8 cellular contexts compared by ENCODE assay signal in the genomic region with DNA sequence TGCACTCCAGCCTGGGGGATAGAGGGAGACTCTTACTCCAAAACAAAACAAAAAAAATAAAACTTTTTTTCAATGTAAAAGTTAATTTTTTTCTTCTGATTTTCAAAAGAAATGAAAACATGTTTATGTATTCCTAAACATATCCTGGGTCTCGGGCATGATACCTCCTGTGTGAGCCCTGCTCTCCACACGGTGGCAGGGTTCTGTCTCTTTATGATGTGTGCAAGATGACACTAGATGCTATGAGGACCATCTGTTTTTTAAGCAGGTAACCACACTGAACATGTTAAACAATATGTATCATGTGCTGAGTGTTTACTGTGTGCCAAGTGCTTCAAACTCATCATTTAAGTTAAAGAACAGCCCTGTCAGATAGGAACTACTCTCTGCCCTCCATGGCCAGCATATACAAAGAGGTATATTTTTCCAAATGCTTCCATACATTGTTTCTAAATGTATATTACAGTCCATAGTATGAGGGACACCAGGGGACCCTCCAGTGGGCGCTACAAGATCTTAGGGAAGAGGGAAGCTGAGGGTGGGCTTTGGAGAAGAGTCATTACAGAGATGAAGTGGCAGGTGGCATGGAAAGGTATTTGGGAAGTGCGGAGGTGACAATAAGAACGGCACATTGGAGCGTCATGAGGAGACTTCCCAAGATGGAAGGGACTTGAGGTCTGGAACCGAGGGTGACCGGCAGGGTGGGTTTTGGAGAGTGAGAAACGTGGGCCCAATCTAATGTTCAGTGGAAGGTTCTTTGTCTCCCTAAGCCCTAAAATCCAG. TPM values are rescaled to one million over a fixed set of nuclear protein-coding genes. Genes with fewer than 3 reads are reported as not detected.
DNase-seq lines count a peak whose midpoint lies in the region; ATAC-seq, FAIRE-seq and TF ChIP-seq lines count a peak whose summit lies in the region.

No MANE protein-coding gene starts in this region.

- no peaks in the 10 kb centered on the region for H4K20me1 ChIP-seq in HepG2 (ENCODE audit: insufficient read depth, low read length)

- H3K9me3 ChIP-seq in T-helper 17 cell (ENCODE audit: control insufficient read depth, low read length, poor library complexity, severe bottlenecking): no peaks in the 10 kb centered on the region
- no peaks in the 10 kb centered on the region for H3K9me3 ChIP-seq in HepG2 (ENCODE audit: low read length)
- no peaks in the 10 kb centered on the region for H3K9me3 ChIP-seq in pancreas
- no peaks in the 10 kb centered on the region for H3K9me3 ChIP-seq in transverse colon

- 38% methylated on average over 9 of the region's 9 CpGs for WGBS in HepG2 (ENCODE audit: low lambda C conversion rate)
- WGBS in pancreas, 2 donors: 60 to 71% methylated on average over 9 of the region's 9 CpGs
- 71 to 73% methylated on average over 9 of the region's 9 CpGs for WGBS in transverse colon (ENCODE audit: low coverage in 1 of 2), 2 donors

- H3K36me3 Mint-ChIP-seq in T-helper 17 cell (ENCODE audit: low read depth): no peaks in the 10 kb centered on the region

- no peaks in the 10 kb centered on the region for H3K79me2 ChIP-seq in HepG2 (ENCODE audit: insufficient read depth, low read length)

- H3K4me1 Mint-ChIP-seq in T-helper 17 cell: peaks cover 10% of the 10 kb centered on the region

- no peak for TF ChIP-seq EP300 in HepG2 (IDR thresholded peaks at IDR 0.05; ENCODE audit: low read depth in 2 of 2, low read length in 2 of 2)
- no peak for TF ChIP-seq EP300 in HepG2 (CRISPR knock-in tag; IDR thresholded peaks at IDR 0.05; ENCODE audit: borderline replicate concordance)
- TF ChIP-seq EP300 in transverse colon (IDR thresholded peaks at IDR 0.05; ENCODE audit: low read depth): no peak

- H3K4me1 ChIP-seq in HepG2 (ENCODE audit: insufficient read depth, low read length): peaks cover 16% of the 10 kb centered on the region
- H3K4me1 ChIP-seq in pancreas: peaks cover 0 to 8% (median 0%) of the 10 kb centered on the region in 3 donors
- H3K4me1 ChIP-seq in transverse colon: peaks cover 6 to 21% (median 15%) of the 10 kb centered on the region in 4 donors

- H3K4me3 Mint-ChIP-seq in T-helper 17 cell: no peak overlapping the region

- peak; percentile 77 for FAIRE-seq in GM12892 (lab: Jason Lieb, UNC)
- peak; percentile 91 for FAIRE-seq in HepG2 (lab: Jason Lieb, UNC)
- no peak for FAIRE-seq in pancreas (lab: Jason Lieb, UNC)

- H2AFZ ChIP-seq in HepG2 (ENCODE audit: low read length): no peak overlapping the region

- in situ Hi-C loops in HepG2 (cut with HindIII; ENCODE audit: extremely low pct_ligation_motif_present, low pct_unique_long_range_greater_than_20kb) (loop anchor here (5.0 kb wide), 2 partner anchors 180 to 255 kb away; no protein-coding TSS in a partner anchor), transverse colon (cut with MboI; ENCODE audit: low pct_ligation_motif_present in 1 of 4, low pct_unique_long_range_greater_than_20kb in 1 of 4, low sequenced_read_pairs in 3 of 4) (loop anchor here in 3 of 4 donors (5.0 to 25.0 kb wide), 4 partner anchors 105 to 185 kb away; no protein-coding TSS in a partner anchor)

- H3K27ac Mint-ChIP-seq in T-helper 17 cell: no peak overlapping the region

- TF ChIP-seq RAD21 in HepG2 (CRISPR knock-in tag; IDR thresholded peaks at IDR 0.05): no peak

- POLR2A ChIA-PET in HepG2 (lab: Yijun Ruan, JAX): no interaction called here

- no peak overlapping the region for H3K4me3 ChIP-seq in AG10803 (ENCODE audit: low read length)
- no peak overlapping the region for H3K4me3 ChIP-seq in NB4 (ENCODE audit: low read depth, low read length)
- no peak overlapping the region for H3K4me3 ChIP-seq in HepG2 (replicated peaks in 1 of 3; ENCODE audit: insufficient read depth in 1 of 3, low read depth in 2 of 3, low read length in 3 of 3)
- H3K4me3 ChIP-seq in pancreas: no peak overlapping the region
- no peak overlapping the region for H3K4me3 ChIP-seq in transverse colon

- ATAC-seq in T-helper 17 cell (peak; percentile 47), HepG2 (peak; percentile 88), pancreas (no peak)

- H3K36me3 ChIP-seq in HepG2 (replicated peaks in 1 of 2; ENCODE audit: control insufficient read depth in 1 of 2, insufficient read depth in 2 of 2, low read length in 2 of 2) (no peaks in the 10 kb centered on the region), pancreas (no peaks in the 10 kb centered on the region), transverse colon (no peaks in the 10 kb centered on the region)

- CTCF ChIA-PET in HepG2 (lab: Yijun Ruan, JAX; ENCODE audit: low intra/inter-chr PET ratio, low total read pairs): interaction anchor here (0.7 to 3.5 kb wide), 5 partner anchors 22 to 254 kb away, joined by 3 to 46 read pairs (median 5); no protein-coding TSS in a partner anchor

- H3K9ac ChIP-seq in HepG2 (ENCODE audit: insufficient read depth, low read depth, low read length): no peak overlapping the region

- intact Hi-C loops in HepG2 (cut with micrococcal nuclease; ENCODE audit: unreplicated experiment) (loop anchor here (1.0 to 5.0 kb wide), 3 partner anchors 120 to 254 kb away; a partner anchor contains a TSS), pancreas (cut with DNase I) (loop anchor here in 2 of 3 donors (5.0 to 10.0 kb wide), 2 partner anchors 178 to 180 kb away; no protein-coding TSS in a partner anchor), transverse colon (cut with DNase I; ENCODE audit: low total_unique reads) (no loop called here)

- TF ChIP-seq POLR2A in GM12892 (IDR thresholded peaks at IDR 0.05; ENCODE audit: low read depth, low read length) (no peak), NB4 (IDR thresholded peaks at IDR 0.05; ENCODE audit: extremely low read depth, insufficient read length) (no peak), HepG2 (IDR thresholded peaks at IDR 0.05; ENCODE audit: insufficient read depth in 1 of 2, low read depth in 2 of 2, low read length in 2 of 2) (no peak), transverse colon (IDR thresholded peaks at IDR 0.05) (no peak)

- H3K27me3 ChIP-seq in HepG2 (ENCODE audit: control insufficient read depth in 1 of 2, insufficient read depth in 2 of 2, low read length in 2 of 2): peaks cover 0 to 4% of the 10 kb centered on the region in 2 experiments; a peak in 1 of 5 replicates
- H3K27me3 ChIP-seq in pancreas: no peaks in the 10 kb centered on the region
- no peaks in the 10 kb centered on the region for H3K27me3 ChIP-seq in transverse colon

- DNase-seq in AG10803 (ENCODE audit: low read depth): peak; percentile 16
- DNase-seq in GM12892 (ENCODE audit: insufficient read length): peak; percentile 34
- DNase-seq in NB4 (ENCODE audit: low read depth): peak; percentile 70
- no peak for DNase-seq in T-helper 17 cell
- no peak for DNase-seq in HepG2 (ENCODE audit: low spot score)
- no peak for DNase-seq in pancreas
- DNase-seq in transverse colon: no peak
- no peak for DNase-seq in NK-92 (lab: John Stamatoyannopoulos, UW; ENCODE audit: unreplicated experiment)

- H3K4me2 ChIP-seq in HepG2 (ENCODE audit: low read depth, low read length): 0 out of 2 replicates have a peak overlapping the region, but pooled peaks have one; percentile 41

- TF ChIP-seq CTCF in AG10803 (conservative IDR thresholded peaks at IDR 0.05; ENCODE audit: low read length): peak; percentile 50
- peak; percentile 58 for TF ChIP-seq CTCF in NB4 (IDR thresholded peaks at IDR 0.05; ENCODE audit: low read depth, low read length)
- TF ChIP-seq CTCF in HepG2 (CRISPR knock-in tag; IDR thresholded peaks at IDR 0.05): peak; percentile 68
- TF ChIP-seq CTCF in pancreas (IDR thresholded peaks at IDR 0.05): no peak
- peak in 1 of 5 experiments; percentile 15 for TF ChIP-seq CTCF in transverse colon (IDR thresholded peaks at IDR 0.05)

- H3K27me3 Mint-ChIP-seq in T-helper 17 cell: peaks cover 6% of the 10 kb centered on the region

- no TSS peak for BruUV-seq in HepG2 (replicated peaks; lab: Mats Ljungman, UMichigan)

- H3K27ac ChIP-seq in HepG2 (ENCODE audit: extremely low read length, insufficient read depth, low read length) (no peak overlapping the region), pancreas (no peak overlapping the region), transverse colon (no peak overlapping the region)

RNA-seq across cellular contexts. Expression of a gene that starts 28.5 kb away (rescaled TPM):
- 5.3 TPM for polyA plus RNA-seq in GM12892 (2012; ENCODE audit: missing spikeins)
- total RNA-seq in T-helper 17 cell (1,000 to 10,000 TPM; 2,179 to 4,074 TPM), HepG2 (2016; rRNA removed; fragmentation: Illumina TruSeq; extraction: Trizol) (4.3 and 24.2 TPM in 2 replicates), pancreas (100 to 1,000 TPM in 2 of 6 donors, 10 to 100 TPM in 4; 56.4 to 209 (median 81.4) TPM), transverse colon (1,000 to 10,000 TPM in 2 of 4 donors, 100 to 1,000 TPM in 2; 345 to 1,356 (median 884) TPM)
- 2.5 and 3.0 TPM in 2 replicates for total RNA-seq in HepG2 (2016; cell fraction: cytosol; rRNA removed; fragmentation: Illumina TruSeq; extraction: Trizol; ENCODE audit: low read depth)
- 3.4 and 28.3 TPM in 2 replicates for total RNA-seq in HepG2 (2016; cell fraction: insoluble cytoplasmic fraction; rRNA removed; fragmentation: Illumina TruSeq; extraction: Trizol)
- total RNA-seq in HepG2 (2016; cell fraction: membrane; rRNA removed; fragmentation: Illumina TruSeq; extraction: Trizol): 2.8 and 4.2 TPM in 2 replicates
- 64.4 and 68.6 TPM in 2 replicates for total RNA-seq in HepG2 (2016; cell fraction: nucleus; rRNA removed; fragmentation: Illumina TruSeq; extraction: Trizol)
- polyA plus RNA-seq in HepG2 (2011; rRNA removed) (15.9 and 26.2 TPM in 2 replicates), pancreas (100 to 1,000 TPM; 103 to 303 TPM)
- polyA plus RNA-seq in HepG2 (2011; cell fraction: cytosol; rRNA removed): 8.8 and 9.0 TPM in 2 replicates
- polyA plus RNA-seq in HepG2 (2011; cell fraction: nucleus; rRNA removed): 83.8 and 92.0 TPM in 2 replicates
- polyA plus RNA-seq in HepG2 (2012): 4.3 and 4.8 TPM in 2 replicates
- polyA plus RNA-seq in HepG2 (2016; cell fraction: cytosol; fragmentation: Illumina TruSeq; extraction: Trizol; ENCODE audit: low read depth): 1.2 and 1.8 TPM in 2 replicates
- 5.5 and 10.0 TPM in 2 replicates for polyA plus RNA-seq in HepG2 (2016; cell fraction: insoluble cytoplasmic fraction; fragmentation: Illumina TruSeq; extraction: Trizol; ENCODE audit: low read depth)
- polyA plus RNA-seq in HepG2 (2016; cell fraction: membrane; fragmentation: Illumina TruSeq; extraction: Trizol; ENCODE audit: low read depth): 2.1 and 3.4 TPM in 2 replicates
- polyA plus RNA-seq in HepG2 (2016; cell fraction: nucleus; fragmentation: Illumina TruSeq; extraction: Trizol; ENCODE audit: insufficient read depth, low read depth): 101 and 123 TPM in 2 replicates
- polyA minus RNA-seq in HepG2 (2011; rRNA and poly(A)+ RNA removed; ENCODE audit: low replicate concordance): 58.4 and 70.4 TPM in 2 replicates
- 11.7 and 16.7 TPM in 2 replicates for polyA minus RNA-seq in HepG2 (2011; cell fraction: cytosol; rRNA and poly(A)+ RNA removed)
- 128 and 149 TPM in 2 replicates for polyA minus RNA-seq in HepG2 (2011; cell fraction: nucleus; rRNA and poly(A)+ RNA removed)

Comparison
In these comparisons a context has a peak if more than half of its experiments do, and no peak if none do; other contexts are left out.
1. DNase-seq: peak in AG10803 (single experiment), GM12892 (single experiment) and NB4 (single experiment); none in T-helper 17 cell (0 of 3), HepG2 (single experiment), pancreas (0 of 6), transverse colon (single experiment) and NK-92 (single experiment).
2. CTCF ChIP-seq: peak in AG10803 (single experiment), NB4 (single experiment) and HepG2 (single experiment); none in pancreas (0 of 4).
3. ATAC-seq: peak in T-helper 17 cell (single experiment) and HepG2 (single experiment); none in pancreas (0 of 4).